In genomic region chr12:126507231-126507630, GRCh38 we compare ENCODE assay signal across 25 cellular contexts.
"Had no signal": no experiment of that assay in that cellular context is flagged by ENCODE, and none has a peak within 500 bp of the region (broad histone marks: within the 10 kb centered on the region; RNA-seq: fewer than 3 reads in every experiment).

No MANE protein-coding gene starts in this region.

- H3K27ac Mint-ChIP-seq: activated CD4-positive, alpha-beta T cell treated with anti-CD3 and anti-CD28 coated beads, Interleukin-2, amount 10 ng/mL, durations not matched to agents 7 days and 5 days; activated CD8-positive, alpha-beta T cell treated with anti-CD3 and anti-CD28 coated beads for 36 hours; activated naive CD4-positive, alpha-beta T cell treated with anti-CD3 and anti-CD28 coated beads, Interleukin-2, amount 50 U/mL, for 24 hours; IgD-negative memory B cell; T-helper 1 cell treated with Interleukin-12 subunit alpha and Interleukin-12 subunit beta and Interleukin-4 antibody, amounts not matched to agents 30 μg/mL and 1 μg/mL, for 36 hours had no signal

- H3K27me3 ChIP-seq: brain microvascular endothelial cell, MG63, Peyer's patch, SJSA1 had no signal

- H3K9me3 ChIP-seq: MG63, Peyer's patch had no signal

- DNase-seq: activated CD4-positive, alpha-beta T cell treated with anti-CD3 and anti-CD28 coated beads, Interleukin-2, amount 10 ng/mL, durations not matched to agents 7 days and 5 days; activated CD4-positive, CD25-positive, alpha-beta regulatory T cell; activated CD8-positive, alpha-beta memory T cell treated with anti-CD3 and anti-CD28 coated beads, Interleukin-2, amount 50 U/mL, for 4 hours; activated CD8-positive, alpha-beta T cell treated with anti-CD3 and anti-CD28 coated beads for 36 hours; activated effector memory CD4-positive, alpha-beta T cell treated with Interleukin-2 at 50 U/mL for 16 hours; activated naive CD4-positive, alpha-beta T cell; activated T-cell treated with anti-CD3 and anti-CD28 coated beads, Interleukin-2, amount 50 U/mL, for 72 hours; brain microvascular endothelial cell; cerebellar nuclear complex; KG1; MG63; NCI-H1092 treated with DMSO at 0.1 percent for 48 hours; NCI-H1436 treated with DMSO at 0.1 percent for 48 hours; NCI-H187; NCI-H2081; NCI-H510A treated with DMSO at 0.1 percent for 48 hours; NCI-H69; Peyer's patch; SHP77; T1000 had no signal

- H3K36me3 Mint-ChIP-seq: activated naive CD4-positive, alpha-beta T cell treated with anti-CD3 and anti-CD28 coated beads, Interleukin-2, amount 50 U/mL, for 24 hours; IgD-negative memory B cell had no signal

- H3K4me3 Mint-ChIP-seq: activated CD4-positive, alpha-beta T cell treated with anti-CD3 and anti-CD28 coated beads, Interleukin-2, amount 10 ng/mL, durations not matched to agents 7 days and 5 days; activated CD8-positive, alpha-beta T cell treated with anti-CD3 and anti-CD28 coated beads for 36 hours; activated naive CD4-positive, alpha-beta T cell treated with anti-CD3 and anti-CD28 coated beads, Interleukin-2, amount 50 U/mL, for 24 hours; T-helper 1 cell treated with Interleukin-12 subunit alpha and Interleukin-12 subunit beta and Interleukin-4 antibody, amounts not matched to agents 30 μg/mL and 1 μg/mL, for 36 hours had no signal

- H3K4me1 Mint-ChIP-seq: activated naive CD4-positive, alpha-beta T cell treated with anti-CD3 and anti-CD28 coated beads, Interleukin-2, amount 50 U/mL, for 24 hours; IgD-negative memory B cell had no signal

- ATAC-seq: activated CD8-positive, alpha-beta T cell treated with anti-CD3 and anti-CD28 coated beads for 36 hours; activated T-cell treated with anti-CD3 and anti-CD28 coated beads, Interleukin-2, amount 50 U/mL, for 72 hours had no signal

- H3K4me1 ChIP-seq: Peyer's patch, SJSA1 had no signal

- H3K27ac ChIP-seq: brain microvascular endothelial cell, Peyer's patch, SJSA1, VCaP had no signal

- H3K27me3 Mint-ChIP-seq: activated CD4-positive, alpha-beta T cell treated with anti-CD3 and anti-CD28 coated beads, Interleukin-2, amount 10 ng/mL, durations not matched to agents 7 days and 5 days; activated CD8-positive, alpha-beta T cell treated with anti-CD3 and anti-CD28 coated beads for 36 hours; activated naive CD4-positive, alpha-beta T cell treated with anti-CD3 and anti-CD28 coated beads, Interleukin-2, amount 50 U/mL, for 24 hours; IgD-negative memory B cell had no signal

- H3K36me3 ChIP-seq: brain microvascular endothelial cell, MG63, Peyer's patch, SJSA1 had no signal

- H3K4me3 ChIP-seq: MG63, Peyer's patch, SJSA1 had no signal
